8 cellular contexts compared by ENCODE assay signal in genomic region chr19:55353803-55354697, GRCh38. TPM values are rescaled to one million over a fixed set of nuclear protein-coding genes. Genes with fewer than 3 reads are reported as not detected.
A peak's percentile ranks its signal among the peaks of the same experiment; 100 is the strongest.
DNase-seq lines count a peak whose midpoint lies in the region; ATAC-seq, FAIRE-seq and TF ChIP-seq lines count a peak whose summit lies in the region.

No MANE protein-coding gene starts in this region.

- H3K36me3 ChIP-seq in colonic mucosa: no peaks in the 10 kb centered on the region

- intact Hi-C loops in colonic mucosa (cut with DNase I): no loop called here

- peaks cover 5% of the 10 kb centered on the region for H3K4me1 ChIP-seq in colonic mucosa

- H3K9me3 ChIP-seq in colonic mucosa: no peaks in the 10 kb centered on the region

- peaks cover 18% of the 10 kb centered on the region for H3K27me3 ChIP-seq in colonic mucosa

- peak overlapping the region; percentile 55 to 83 for H3K9ac ChIP-seq in colonic mucosa (ENCODE audit: low read depth in 2 of 2, low read length in 2 of 2)

- TF ChIP-seq CTCF in colonic mucosa (IDR thresholded peaks at IDR 0.05): no peak

- peak; percentile 75 for DNase-seq in NAMALWA (ENCODE audit: low spot score)
- DNase-seq in activated CD4-positive, alpha-beta T cell treated with anti-CD3 and anti-CD28 coated beads for 24 hours (ENCODE audit: low read depth in 2 of 2): peak; percentile 29 to 37
- DNase-seq in colonic mucosa: peak; percentile 84
- peak; percentile 84 for DNase-seq in left kidney (ENCODE audit: low read depth, low spot score)
- DNase-seq in stimulated activated CD4-positive, alpha-beta T cell treated with anti-CD3 and anti-CD28 coated beads, TNF-alpha, amount 100 ng/mL, for 1 hour (ENCODE audit: low read depth in 3 of 3, low spot score in 1 of 3): peak; percentile 16 to 45 (median 29)

- FAIRE-seq in G401.6 (lab: Jason Lieb, UNC): peak; percentile 52

- ATAC-seq in GM21515 (IDR thresholded peaks at IDR 0.05; ENCODE audit: unreplicated experiment) (no peak), GM18867 (IDR thresholded peaks at IDR 0.05; ENCODE audit: unreplicated experiment) (no peak)

- H3K27ac ChIP-seq in colonic mucosa: no peak overlapping the region

- peak overlapping the region; percentile 40 for H3K4me3 ChIP-seq in colonic mucosa

RNA-seq across cellular contexts. Expression of gene COX6B2, which starts 0.5 kb away (rescaled TPM):
- 10 to 100 TPM; 12.9 to 15.2 TPM for total RNA-seq in colonic mucosa

RNA-seq across cellular contexts. Expression of gene GARIN5B, which starts 9.0 kb away (rescaled TPM):
- total RNA-seq in colonic mucosa: not detected

RNA-seq across cellular contexts. Expression of gene KMT5C, which starts 14.4 kb away (rescaled TPM):
- 10 to 100 TPM; 14.9 to 24.9 TPM for total RNA-seq in colonic mucosa

RNA-seq across cellular contexts. Expression of gene IL11, which starts 16.2 kb away (rescaled TPM):
- total RNA-seq in colonic mucosa: under 1 TPM in 1 of 2 donors, not detected in 1; 0.64 TPM

RNA-seq across cellular contexts. Expression of gene TMEM190, which starts 22.6 kb away (rescaled TPM):
- total RNA-seq in colonic mucosa: not detected

Comparison
In these comparisons a context has a peak if more than half of its experiments do, and no peak if none do; other contexts are left out.
1. DNase-seq: peak in every context shown above with its lines; median percentile 84 in colonic mucosa; 84 in left kidney; 75 in NAMALWA; 33 in activated CD4-positive, alpha-beta T cell treated with anti-CD3 and anti-CD28 coated beads for 24 hours; 29 in stimulated activated CD4-positive, alpha-beta T cell treated with anti-CD3 and anti-CD28 coated beads, TNF-alpha, amount 100 ng/mL, for 1 hour.